12 cellular contexts compared by ENCODE assay signal in genomic region chr10:102718220-102718619, GRCh38. TPM values are rescaled to one million over a fixed set of nuclear protein-coding genes. Genes with fewer than 3 reads are reported as not detected.
DNase-seq lines count a peak whose midpoint lies in the region; ATAC-seq, FAIRE-seq and TF ChIP-seq lines count a peak whose summit lies in the region.
"Had no signal": no experiment of that assay in that cellular context is flagged by ENCODE, and none has a peak within 500 bp of the region (broad histone marks: within the 10 kb centered on the region; RNA-seq: fewer than 3 reads in every experiment).

No MANE protein-coding gene starts in this region.

- no peak overlapping the region for H2AFZ ChIP-seq in GM23248

- in situ Hi-C loops in GM23248 (cut with MboI): no loop called here

- no peak for ATAC-seq in GM18861 (IDR thresholded peaks at IDR 0.05; ENCODE audit: unreplicated experiment)
- ATAC-seq in pancreas: no peak
- ATAC-seq in HG03378 (IDR thresholded peaks at IDR 0.05; ENCODE audit: unreplicated experiment): no peak

- H3F3A ChIP-seq in GM23248 (ENCODE audit: insufficient read depth): peaks cover 3% of the 10 kb centered on the region

- TF ChIP-seq CTCF in ovary (IDR thresholded peaks at IDR 0.05): no peak
- TF ChIP-seq CTCF in pancreas (IDR thresholded peaks at IDR 0.05): no peak

- H3K4me1 ChIP-seq in GM23248 (ENCODE audit: insufficient read depth) (no peaks in the 10 kb centered on the region), ovary (ENCODE audit: insufficient read depth) (peaks cover 12% of the 10 kb centered on the region), pancreas (peaks cover 0 to 10% (median 2%) of the 10 kb centered on the region in 3 donors)

- H3K27me3 ChIP-seq in GM23248 (replicated peaks; ENCODE audit: insufficient read depth): no peaks in the 10 kb centered on the region
- no peaks in the 10 kb centered on the region for H3K27me3 ChIP-seq in ovary
- H3K27me3 ChIP-seq in pancreas: no peaks in the 10 kb centered on the region

- H3K4me2 ChIP-seq in GM23248 (ENCODE audit: unreplicated experiment): no peak overlapping the region

- H3K9ac ChIP-seq in GM23248: no peak overlapping the region

- no peaks in the 10 kb centered on the region for H3K9me2 ChIP-seq in GM23248 (ENCODE audit: insufficient read depth)

- no peak for FAIRE-seq in pancreas (lab: Jason Lieb, UNC)
- FAIRE-seq: keratinocyte had no signal

- no peaks in the 10 kb centered on the region for H4K20me1 ChIP-seq in GM23248 (ENCODE audit: insufficient read depth)

- intact Hi-C loops in ovary (cut with DNase I) (loop anchor here in 2 of 4 donors (10.0 kb wide), 2 partner anchors 73 to 213 kb away; partner anchors contain the start of genes ACTR1A (in 1 of the 2), SUFU (in 1 of the 2) and TRIM8 (in 1 of the 2)), pancreas (cut with DNase I) (no loop called here)

- DNase-seq in GM23248: peak; percentile 42
- DNase-seq in RPMI7951 (ENCODE audit: low read depth): peak; percentile 10
- peak; percentile 25 for DNase-seq in fibroblast of peridontal ligament (ENCODE audit: extremely low read depth)
- peak; percentile 55 to 84 (median 64) for DNase-seq in ovary
- no peak for DNase-seq in pancreas
- DNase-seq in NCI-H1105 treated with DMSO at 0.1 percent for 48 hours (lab: John Stamatoyannopoulos, UW): no peak
- DNase-seq: activated CD4-positive, alpha-beta T cell treated with anti-CD3 and anti-CD28 coated beads for 48 hours; NCI-H526; stimulated activated CD4-positive, alpha-beta T cell treated with anti-CD3 and anti-CD28 coated beads, Interleukin-2, amount 100 ng/mL, for 24 hours had no signal

- no peak for TF ChIP-seq EP300 in ovary (IDR thresholded peaks at IDR 0.05)

- H3K4me3 ChIP-seq in GM23248 (no peak overlapping the region), ovary (no peak overlapping the region), pancreas (no peak overlapping the region)

- TF ChIP-seq POLR2A in ovary (IDR thresholded peaks at IDR 0.05): no peak

- H3K9me3 ChIP-seq in GM23248 (ENCODE audit: low read depth): no peaks in the 10 kb centered on the region
- H3K9me3 ChIP-seq in ovary: no peaks in the 10 kb centered on the region
- H3K9me3 ChIP-seq in pancreas: no peaks in the 10 kb centered on the region

- H3K36me3 ChIP-seq in GM23248 (ENCODE audit: low read depth): no peaks in the 10 kb centered on the region
- H3K36me3 ChIP-seq in ovary: no peaks in the 10 kb centered on the region
- H3K36me3 ChIP-seq in pancreas: no peaks in the 10 kb centered on the region

- WGBS in GM23248 (ENCODE audit: low coverage in 1 of 2, low lambda C conversion rate in 2 of 2, missing lambda C conversion rate in 2 of 2), 2 experiments: 90 to 92% methylated on average over 3 of the region's 3 CpGs
- WGBS in ovary, 3 donors: 4 to 19% (median 10%) methylated on average over 3 of the region's 3 CpGs
- 22 to 27% methylated on average over 3 of the region's 3 CpGs for WGBS in pancreas, 2 donors

- peaks cover 4% of the 10 kb centered on the region for H3K79me2 ChIP-seq in GM23248 (ENCODE audit: insufficient read depth)

- H3K27ac ChIP-seq in GM23248 (no peak overlapping the region), ovary (peak overlapping the region in 1 of 2 donors; percentile 67), pancreas (no peak overlapping the region)

RNA-seq across cellular contexts. Expression of gene SFXN2, which starts 3.8 kb away (rescaled TPM):
- 0.51 and 1.1 TPM in 2 replicates for total RNA-seq in GM23248 (2014; rRNA removed; shearing (Covaris generic))
- polyA plus RNA-seq in GM23248 (2016; fragmentation: Nextera tagmentation; extraction: Ambion mirVana) (1.7 and 1.9 TPM in 2 replicates), ovary (10 to 100 TPM in 1 of 2 donors, 1 to 10 TPM in 1; 6.2 to 11.8 TPM), pancreas (1 to 10 TPM; 5.6 to 9.0 TPM)
- total RNA-seq in RPMI7951 (2014; rRNA removed; shearing (Covaris generic)): 1.4 and 1.8 TPM in 2 replicates
- total RNA-seq in ovary (10 to 100 TPM in 6 of 7 donors, 1 to 10 TPM in 1; 8.7 to 31.2 (median 20.3) TPM), pancreas (10 to 100 TPM in 4 of 6 donors, 1 to 10 TPM in 2; 6.2 to 21.6 (median 10.4) TPM)

RNA-seq across cellular contexts. Expression of gene ARL3, which starts 4.0 kb away (rescaled TPM):
- 3.8 and 5.9 TPM in 2 replicates for total RNA-seq in GM23248 (2014; rRNA removed; shearing (Covaris generic))
- 22.7 and 24.1 TPM in 2 replicates for polyA plus RNA-seq in GM23248 (2016; fragmentation: Nextera tagmentation; extraction: Ambion mirVana)
- total RNA-seq in RPMI7951 (2014; rRNA removed; shearing (Covaris generic)): 11.1 and 12.3 TPM in 2 replicates
- total RNA-seq in ovary: 10 to 100 TPM in 6 of 7 donors, 1 to 10 TPM in 1; 9.5 to 25.6 (median 23.3) TPM
- polyA plus RNA-seq in ovary: 10 to 100 TPM; 23.0 to 23.9 TPM
- total RNA-seq in pancreas: 1 to 10 TPM; 2.5 to 4.5 (median 3.1) TPM
- polyA plus RNA-seq in pancreas: 1 to 10 TPM; 2.4 to 8.0 TPM

RNA-seq across cellular contexts. Expression of gene WBP1L, which starts 25.5 kb away (rescaled TPM):
- total RNA-seq in GM23248 (2014; rRNA removed; shearing (Covaris generic)): 42.7 and 57.4 TPM in 2 replicates
- polyA plus RNA-seq in GM23248 (2016; fragmentation: Nextera tagmentation; extraction: Ambion mirVana) (21.1 and 23.0 TPM in 2 replicates), ovary (10 to 100 TPM; 40.6 to 46.5 TPM), pancreas (10 to 100 TPM; 10.5 to 11.0 TPM)
- total RNA-seq in RPMI7951 (2014; rRNA removed; shearing (Covaris generic)): 16.8 and 22.5 TPM in 2 replicates
- total RNA-seq in ovary (10 to 100 TPM; 45.5 to 71.8 (median 51.3) TPM), pancreas (10 to 100 TPM in 5 of 6 donors, 1 to 10 TPM in 1; 9.0 to 27.3 (median 12.1) TPM)

Comparison
In these comparisons a context has a peak if more than half of its experiments do, and no peak if none do; other contexts are left out.
1. DNase-seq: peak in GM23248 (single experiment), RPMI7951 (single experiment), fibroblast of peridontal ligament (single experiment) and ovary (5 of 5); none in pancreas (0 of 6) and NCI-H1105 treated with DMSO at 0.1 percent for 48 hours (single experiment).